ENCODE assay signal across 22 cellular contexts in the genomic region with DNA sequence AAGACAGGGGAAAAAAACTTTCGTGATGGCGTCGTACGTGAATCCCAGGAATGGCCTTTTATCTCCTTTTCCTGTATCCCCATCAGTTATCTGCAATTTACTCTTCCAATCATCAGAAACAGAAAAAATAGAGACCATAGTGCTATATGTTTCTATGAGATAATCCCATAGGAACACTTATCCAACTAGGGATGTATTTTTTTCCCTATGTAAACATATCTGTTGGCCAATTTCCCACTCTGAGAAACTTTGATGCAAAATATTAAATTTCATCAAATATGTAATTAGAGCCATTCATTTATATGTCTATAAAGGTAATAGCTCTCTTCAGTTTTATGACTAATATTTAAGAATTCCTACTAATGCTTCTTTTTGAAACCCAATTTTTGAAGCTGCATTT.
"Had no signal": no experiment of that assay in that cellular context is flagged by ENCODE, and none has a peak within 500 bp of the region (broad histone marks: within the 10 kb centered on the region; RNA-seq: fewer than 3 reads in every experiment).

A gene with protein sequence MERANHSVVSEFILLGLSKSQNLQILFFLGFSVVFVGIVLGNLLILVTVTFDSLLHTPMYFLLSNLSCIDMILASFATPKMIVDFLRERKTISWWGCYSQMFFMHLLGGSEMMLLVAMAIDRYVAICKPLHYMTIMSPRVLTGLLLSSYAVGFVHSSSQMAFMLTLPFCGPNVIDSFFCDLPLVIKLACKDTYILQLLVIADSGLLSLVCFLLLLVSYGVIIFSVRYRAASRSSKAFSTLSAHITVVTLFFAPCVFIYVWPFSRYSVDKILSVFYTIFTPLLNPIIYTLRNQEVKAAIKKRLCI (minus strand): TSS at position 101 of the 400 bp plus-strand sequence. CDS start 1,280 bp downstream, outside the sequence.

- ATAC-seq: effector memory CD8-positive, alpha-beta T cell; esophagus mucosa; foreskin keratinocyte; gastrocnemius medialis; gastroesophageal sphincter; heart left ventricle; heart right ventricle had no signal

- H3K4me1 Mint-ChIP-seq: endodermal cell had no signal

- H3K9me3 Mint-ChIP-seq: dendritic cell treated with granulocyte-macrophage colony-stimulating factor and Interleukin-4, amounts not matched to agents 40 ng/mL and 50 ng/mL, for 4 days had no signal

- H3K27me3 Mint-ChIP-seq: dendritic cell treated with granulocyte-macrophage colony-stimulating factor and Interleukin-4, amounts not matched to agents 40 ng/mL and 50 ng/mL, for 4 days; effector memory CD8-positive, alpha-beta T cell had no signal

- H3K4me3 Mint-ChIP-seq: dendritic cell treated with granulocyte-macrophage colony-stimulating factor and Interleukin-4, amounts not matched to agents 40 ng/mL and 50 ng/mL, for 4 days; effector memory CD8-positive, alpha-beta T cell; endodermal cell had no signal

- H3K27ac Mint-ChIP-seq: dendritic cell treated with granulocyte-macrophage colony-stimulating factor and Interleukin-4, amounts not matched to agents 40 ng/mL and 50 ng/mL, for 4 days; effector memory CD8-positive, alpha-beta T cell; endodermal cell had no signal

- DNase-seq: colonic mucosa; cortex of kidney; dermis blood vessel endothelial cell; dorsolateral prefrontal cortex; effector CD4-positive, alpha-beta T cell; effector CD8-positive, alpha-beta T cell; effector memory CD4-positive, alpha-beta T cell; effector memory CD8-positive, alpha-beta T cell; endodermal cell; erythroblast; esophagus squamous epithelium; foreskin fibroblast; foreskin keratinocyte; foreskin melanocyte; gastrocnemius medialis; glutamatergic neuron; head of caudate nucleus; heart left ventricle; heart right ventricle had no signal
